In genomic region chr17:48565024-48565558, GRCh38 we compare ENCODE assay signal across 19 cellular contexts. TPM values are rescaled to one million over a fixed set of nuclear protein-coding genes. Genes with fewer than 3 reads are reported as not detected.
DNase-seq lines count a peak whose midpoint lies in the region; ATAC-seq and TF ChIP-seq lines count a peak whose summit lies in the region.
"Had no signal": no experiment of that assay in that cellular context is flagged by ENCODE, and none has a peak within 500 bp of the region (broad histone marks: within the 10 kb centered on the region; RNA-seq: fewer than 3 reads in every experiment).

No MANE protein-coding gene starts in this region.

- H3K27ac ChIP-seq in AG04450 (ENCODE audit: low read depth, low read length) = peak overlapping the region; percentile 83
- peak overlapping the region; percentile 33 to 75 for H3K27ac ChIP-seq in esophagus (ENCODE audit: low read depth in 2 of 2, low read length in 1 of 2)
- no peak overlapping the region for H3K27ac ChIP-seq in osteoblast (ENCODE audit: low read depth, low read length)

- H3K9me3 ChIP-seq in AG04450 (ENCODE audit: control insufficient read depth, insufficient read depth, low read length) (no peaks in the 10 kb centered on the region), esophagus (ENCODE audit: control insufficient read depth in 2 of 2, insufficient read depth in 1 of 2, low read depth in 1 of 2, low read length in 1 of 2) (no peaks in the 10 kb centered on the region), osteoblast (ENCODE audit: low read depth, low read length) (no peaks in the 10 kb centered on the region)

- TF ChIP-seq CTCF in AG04450 (IDR thresholded peaks at IDR 0.05; ENCODE audit: low read depth, low read length) = no peak
- TF ChIP-seq CTCF in osteoblast (IDR thresholded peaks at IDR 0.05; ENCODE audit: extremely low read depth, low read depth, low read length) = no peak

- CTCF ChIA-PET in AG04450 (lab: Charles Lee) = interaction anchor here (1.8 kb wide), 1 partner anchor 214 kb away, joined by 5 read pairs; no protein-coding TSS in a partner anchor

- H3K27me3 ChIP-seq in AG04450 (ENCODE audit: control insufficient read depth, insufficient read depth, low read length) (no peaks in the 10 kb centered on the region), esophagus (ENCODE audit: control insufficient read depth in 1 of 2, insufficient read depth in 2 of 2, low read length in 2 of 2) (no peaks in the 10 kb centered on the region), osteoblast (ENCODE audit: insufficient read depth, low read length) (peaks cover 89% of the 10 kb centered on the region)

- POLR2A ChIA-PET in AG04450 (lab: Yijun Ruan, JAX) = interaction anchor here (1.1 kb wide), 1 partner anchor 14 kb away, joined by 3 read pairs; no protein-coding TSS in a partner anchor

- WGBS in esophagus, 2 donors = 65 to 69% methylated on average over 3 of the region's 3 CpGs

- peaks cover 7 to 8% of the 10 kb centered on the region in 2 donors for H3K4me1 ChIP-seq in esophagus (ENCODE audit: control insufficient read depth in 2 of 2, insufficient read depth in 2 of 2, low read length in 1 of 2)
- no peaks in the 10 kb centered on the region for H3K4me1 ChIP-seq in osteoblast (ENCODE audit: insufficient read depth, low read length)

- no peak for ATAC-seq in GM18861 (IDR thresholded peaks at IDR 0.05; ENCODE audit: unreplicated experiment)
- no peak for ATAC-seq in HG02678 (IDR thresholded peaks at IDR 0.05; ENCODE audit: unreplicated experiment)

- DNase-seq in AG04450 (ENCODE audit: low read depth, low spot score) (no peak), osteoblast (ENCODE audit: insufficient read length, low spot score, missing footprints) (no peak), islet precursor cell (no peak)
- DNase-seq in Jurkat, Clone E6-1 (ENCODE audit: low read depth, low spot score) = no peak
- DNase-seq in effector CD8-positive, alpha-beta T cell (lab: John Stamatoyannopoulos, UW) = no peak
- DNase-seq: activated CD4-positive, alpha-beta T cell treated with anti-CD3 and anti-CD28 coated beads for 48 hours; activated T-cell treated with anti-CD3 and anti-CD28 coated beads, Interleukin-2, amount 50 U/mL, for 1 hour; amniotic stem cell; cortex of kidney; NCI-H2081 treated with DMSO at 0.1 percent for 48 hours; NCI-H774; nucleus accumbens; RPMI8226 had no signal

- H3K79me2 ChIP-seq in osteoblast (ENCODE audit: insufficient read depth, low read length) = no peaks in the 10 kb centered on the region

- H3K4me3 ChIP-seq in AG04450 (ENCODE audit: low read depth, low read length) (peak overlapping the region; percentile 65), esophagus (ENCODE audit: low read depth in 1 of 2, low read length in 2 of 2) (peak overlapping the region; percentile 45 to 54), osteoblast (ENCODE audit: insufficient read depth, low read length) (no peak overlapping the region)
- peak overlapping the region; percentile 51 for H3K4me3 ChIP-seq in Jurkat, Clone E6-1 (ENCODE audit: low read length)

- no peak overlapping the region for H2AFZ ChIP-seq in osteoblast (ENCODE audit: low read length)

- H3K4me2 ChIP-seq in osteoblast (ENCODE audit: insufficient read depth, low read length) = peak overlapping the region; percentile 61

- H3K36me3 ChIP-seq in esophagus (ENCODE audit: control insufficient read depth in 2 of 2, insufficient read depth in 2 of 2, low read length in 1 of 2) (no peaks in the 10 kb centered on the region), osteoblast (ENCODE audit: insufficient read depth, low read length) (no peaks in the 10 kb centered on the region)

- no peaks in the 10 kb centered on the region for H4K20me1 ChIP-seq in osteoblast (ENCODE audit: insufficient read depth, low read length)

RNA-seq across cellular contexts. Expression of gene HOXB4, which starts 13.1 kb away (rescaled TPM):
- 5.8 and 6.1 TPM in 2 replicates for polyA plus RNA-seq in AG04450 (2011; rRNA removed)
- 8.2 and 9.9 TPM in 2 replicates for polyA minus RNA-seq in AG04450 (2011; rRNA and poly(A)+ RNA removed)
- 8.6 TPM for polyA plus RNA-seq in Jurkat, Clone E6-1 (2012; ENCODE audit: insufficient read depth, insufficient read length)
- polyA plus RNA-seq in esophagus = 1 to 10 TPM; 1.8 to 4.2 TPM
- total RNA-seq in osteoblast = 0.29 and 0.36 TPM in 2 replicates
- polyA plus RNA-seq: BJ had no signal

RNA-seq across cellular contexts. Expression of gene HOXB2, which starts 20.2 kb away (rescaled TPM):
- polyA plus RNA-seq in AG04450 (2011; rRNA removed) (16.3 and 17.9 TPM in 2 replicates), esophagus (10 to 100 TPM; 11.3 to 18.9 TPM)
- 7.4 and 10.2 TPM in 2 replicates for polyA minus RNA-seq in AG04450 (2011; rRNA and poly(A)+ RNA removed)
- polyA plus RNA-seq in Jurkat, Clone E6-1 (2012; ENCODE audit: insufficient read depth, insufficient read length) = not detected
- 2.1 and 3.3 TPM in 2 replicates for total RNA-seq in osteoblast

RNA-seq across cellular contexts. Expression of gene HOXB3, which starts 24.9 kb away (rescaled TPM):
- 28.3 and 33.0 TPM in 2 replicates for polyA plus RNA-seq in AG04450 (2011; rRNA removed)
- 12.3 and 12.5 TPM in 2 replicates for polyA minus RNA-seq in AG04450 (2011; rRNA and poly(A)+ RNA removed)
- 13.5 TPM for polyA plus RNA-seq in Jurkat, Clone E6-1 (2012; ENCODE audit: insufficient read depth, insufficient read length)
- polyA plus RNA-seq in esophagus = 10 to 100 TPM in 1 of 2 donors, 1 to 10 TPM in 1; 6.3 to 12.7 TPM
- 1.5 and 1.8 TPM in 2 replicates for total RNA-seq in osteoblast
- polyA plus RNA-seq: BJ had no signal

RNA-seq across cellular contexts. Expression of gene HOXB5, which starts 28.5 kb away (rescaled TPM):
- polyA plus RNA-seq in AG04450 (2011; rRNA removed) = 9.4 and 9.8 TPM in 2 replicates
- 4.2 and 4.4 TPM in 2 replicates for polyA minus RNA-seq in AG04450 (2011; rRNA and poly(A)+ RNA removed)
- polyA plus RNA-seq in Jurkat, Clone E6-1 (2012; ENCODE audit: insufficient read depth, insufficient read length) = not detected
- polyA plus RNA-seq in esophagus = under 1 TPM; 0.09 to 0.10 TPM
- total RNA-seq in osteoblast = not detected in 2 replicates
- total RNA-seq: MCF 10A had no signal
- polyA plus RNA-seq: BJ had no signal

RNA-seq across cellular contexts. Expression of gene HOXB1, which starts 34.3 kb away (rescaled TPM):
- polyA plus RNA-seq in AG04450 (2011; rRNA removed) (not detected in 2 replicates), esophagus (1 to 10 TPM in 1 of 2 donors, under 1 TPM in 1; 0.29 to 1.0 TPM)
- polyA minus RNA-seq in AG04450 (2011; rRNA and poly(A)+ RNA removed) = not detected in 2 replicates
- not detected for polyA plus RNA-seq in Jurkat, Clone E6-1 (2012; ENCODE audit: insufficient read depth, insufficient read length)
- total RNA-seq in osteoblast = not detected in 2 replicates
- total RNA-seq: MCF 10A; T-helper 2 cell treated with Interferon-gamma antibody and Interleukin-4, amounts not matched to agents 100 ng/mL and 5 ng/mL, for 36 hours had no signal
- polyA plus RNA-seq: BJ had no signal
